Comparison of ENCODE assay signal across 11 cellular contexts in genomic region chr1:67463298-67463960, GRCh38. TPM values are rescaled to one million over a fixed set of nuclear protein-coding genes. Genes with fewer than 3 reads are reported as not detected.
DNase-seq lines count a peak whose midpoint lies in the region; ATAC-seq and TF ChIP-seq lines count a peak whose summit lies in the region.
"Had no signal": no experiment of that assay in that cellular context is flagged by ENCODE, and none has a peak within 500 bp of the region (broad histone marks: within the 10 kb centered on the region; RNA-seq: fewer than 3 reads in every experiment).

No MANE protein-coding gene starts in this region.

- no peaks in the 10 kb centered on the region for H3K36me3 Mint-ChIP-seq in nephron progenitor cell (ENCODE audit: low read depth)

- H3K4me1 Mint-ChIP-seq in nephron progenitor cell: peaks cover 27% of the 10 kb centered on the region

- H3K9me3 ChIP-seq in right cardiac atrium (ENCODE audit: control insufficient read depth, low read length): no peaks in the 10 kb centered on the region
- H3K9me3 ChIP-seq: MG63, upper lobe of left lung had no signal

- no peaks in the 10 kb centered on the region for H3K9me3 Mint-ChIP-seq in nephron progenitor cell

- no peak overlapping the region for H3K27ac ChIP-seq in right cardiac atrium (ENCODE audit: low read length)
- H3K27ac ChIP-seq: upper lobe of left lung, VCaP had no signal

- DNase-seq in left ventricle myocardium superior (no peak), right cardiac atrium (no peak), NCI-H748 treated with DMSO at 0.1 percent for 48 hours (lab: John Stamatoyannopoulos, UW) (peak; percentile 77), head of caudate nucleus (peak in 29 of 42 donors; percentile 5 to 77 (median 30)), OCI-M1 (lab: John Stamatoyannopoulos, UW) (no peak), nephron progenitor cell (no peak)
- DNase-seq in stimulated activated CD4-positive, alpha-beta T cell treated with anti-CD3 and anti-CD28 coated beads, Interleukin-2, amount 100 ng/mL, for 24 hours: no peak
- DNase-seq: MG63, upper lobe of left lung had no signal

- no peaks in the 10 kb centered on the region for H3K27me3 ChIP-seq in right cardiac atrium (ENCODE audit: control insufficient read depth, insufficient read depth)
- H3K27me3 ChIP-seq: MG63, upper lobe of left lung had no signal

- H3K4me3 ChIP-seq in right cardiac atrium (ENCODE audit: low read length): no peak overlapping the region
- H3K4me3 ChIP-seq: MG63, upper lobe of left lung had no signal

- no peak for TF ChIP-seq CTCF in nephron progenitor cell (IDR thresholded peaks at IDR 0.05)

- H3K4me1 ChIP-seq in right cardiac atrium (ENCODE audit: control insufficient read depth, insufficient read depth, low read length): peaks cover 5% of the 10 kb centered on the region

- WGBS in right cardiac atrium: 71% methylated on average over 8 of the region's 8 CpGs

- ATAC-seq in left ventricle myocardium superior: peak; percentile 24
- no peak for ATAC-seq in right cardiac atrium
- ATAC-seq in HG03520 (IDR thresholded peaks at IDR 0.05; ENCODE audit: unreplicated experiment): no peak

- intact Hi-C loops in left ventricle myocardium superior (cut with micrococcal nuclease): no loop called here
- intact Hi-C loops in right cardiac atrium (cut with DNase I): loop anchor here in 1 of 4 donors (10.0 kb wide), 1 partner anchor 69 kb away; no protein-coding TSS in a partner anchor
- intact Hi-C loops in head of caudate nucleus (cut with DNase I): no loop called here

- H3K27ac Mint-ChIP-seq in nephron progenitor cell: no peak overlapping the region

- no peak overlapping the region for H3K4me3 Mint-ChIP-seq in nephron progenitor cell

- peaks cover 19% of the 10 kb centered on the region for H3K27me3 Mint-ChIP-seq in nephron progenitor cell (ENCODE audit: low read depth, poor library complexity)

RNA-seq across cellular contexts. Expression of gene SERBP1, which starts 33.2 kb away (rescaled TPM):
- total RNA-seq in left ventricle myocardium superior (134 TPM), right cardiac atrium (100 to 1,000 TPM; 108 to 122 (median 114) TPM)
- polyA plus RNA-seq in right cardiac atrium: 77.0 TPM

Comparison
In these comparisons a context has a peak if more than half of its experiments do, and no peak if none do; other contexts are left out.
1. DNase-seq: peak in NCI-H748 treated with DMSO at 0.1 percent for 48 hours (single experiment) and head of caudate nucleus (29 of 42); none in left ventricle myocardium superior (single experiment), right cardiac atrium (0 of 3), stimulated activated CD4-positive, alpha-beta T cell treated with anti-CD3 and anti-CD28 coated beads, Interleukin-2, amount 100 ng/mL, for 24 hours (0 of 2), OCI-M1 (single experiment) and nephron progenitor cell (single experiment).